8 cellular contexts compared by ENCODE assay signal in the genomic region with DNA sequence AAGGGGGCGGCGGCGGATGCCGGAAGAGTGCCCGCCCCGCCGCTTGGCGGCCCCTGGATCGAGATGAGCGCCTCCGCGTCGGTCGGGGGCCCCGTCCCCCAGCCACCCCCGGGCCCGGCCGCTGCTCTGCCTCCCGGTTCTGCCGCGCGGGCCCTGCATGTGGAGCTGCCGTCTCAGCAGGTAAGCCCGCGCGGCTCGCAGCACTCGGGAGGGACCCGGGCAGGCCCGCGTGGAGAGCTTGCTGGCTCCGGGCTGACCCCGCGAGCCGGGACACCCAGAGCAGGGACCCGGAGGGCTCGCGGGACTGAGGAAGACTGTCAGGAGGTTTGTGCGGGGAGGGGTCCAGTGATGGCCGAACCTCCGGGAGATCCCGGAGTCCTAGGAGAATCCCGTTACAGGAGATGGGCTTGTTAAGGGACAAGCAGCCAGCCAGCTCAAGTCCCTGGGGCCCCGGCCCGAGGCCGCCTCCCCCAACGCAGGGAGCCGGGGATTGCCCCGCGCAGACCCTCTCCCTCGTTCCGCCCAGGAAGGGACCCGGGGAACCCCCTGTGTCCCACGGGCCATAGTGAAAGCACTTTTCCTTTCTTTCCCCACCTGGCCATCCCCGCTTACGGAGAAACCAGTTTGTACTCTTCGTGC. TPM values are rescaled to one million over a fixed set of nuclear protein-coding genes. Genes with fewer than 3 reads are reported as not detected.
A peak's percentile ranks its signal among the peaks of the same experiment; 100 is the strongest.
DNase-seq lines count a peak whose midpoint lies in the region; ATAC-seq, FAIRE-seq and TF ChIP-seq lines count a peak whose summit lies in the region.

No MANE protein-coding gene starts in this region.

- H3K4me3 Mint-ChIP-seq in CD4-positive, alpha-beta T cell = peak overlapping the region; percentile 95
- H3K4me3 Mint-ChIP-seq in activated B cell treated with CpG ODN at 0.5 μM for 24 hours (no peak overlapping the region), endodermal cell (no peak overlapping the region)

- H3K9me3 ChIP-seq in CD4-positive, alpha-beta T cell (ENCODE audit: control insufficient read depth, low read length) = no peaks in the 10 kb centered on the region
- no peaks in the 10 kb centered on the region for H3K9me3 ChIP-seq in endodermal cell (ENCODE audit: control insufficient read depth, low read length)
- H3K9me3 ChIP-seq in muscle layer of duodenum (ENCODE audit: control insufficient read depth in 1 of 2, low read length in 2 of 2) = no peaks in the 10 kb centered on the region
- H3K9me3 ChIP-seq in suprapubic skin = no peaks in the 10 kb centered on the region

- peak in 6 of 10 experiments; percentile 6 to 46 (median 19) for DNase-seq in CD4-positive, alpha-beta T cell
- DNase-seq in HTR-8/SVneo (ENCODE audit: insufficient read length, low spot score) = peak; percentile 47
- DNase-seq in activated B cell treated with CpG ODN at 0.5 μM for 24 hours = peak; percentile 65
- DNase-seq in endodermal cell = peak; percentile 83
- DNase-seq in suprapubic skin (ENCODE audit: low spot score in 2 of 2) = peak in 1 of 2 donors; percentile 71
- DNase-seq in SIG-M5 (lab: John Stamatoyannopoulos, UW) = no peak

- peak overlapping the region; percentile 91 for H3K4me3 ChIP-seq in endodermal cell (ENCODE audit: low read length)
- peak overlapping the region; percentile 81 to 93 for H3K4me3 ChIP-seq in muscle layer of duodenum (ENCODE audit: low read depth in 1 of 2, low read length in 2 of 2)
- peak overlapping the region; percentile 71 for H3K4me3 ChIP-seq in suprapubic skin

- no peaks in the 10 kb centered on the region for H3K27me3 Mint-ChIP-seq in CD4-positive, alpha-beta T cell
- H3K27me3 Mint-ChIP-seq in activated B cell treated with CpG ODN at 0.5 μM for 24 hours = no peaks in the 10 kb centered on the region
- H3K27me3 Mint-ChIP-seq in endodermal cell (ENCODE audit: insufficient read depth) = no peaks in the 10 kb centered on the region

- intact Hi-C loops in CD4-positive, alpha-beta T cell (cut with DNase I, micrococcal nuclease) = loop anchor here in 1 of 2 experiments (10.0 kb wide), 3 partner anchors 1071 to 1641 kb away; a partner anchor contains a TSS
- intact Hi-C loops in activated B cell treated with CpG ODN at 0.5 μM for 24 hours (cut with micrococcal nuclease) = loop anchor here (1.0 to 10.0 kb wide), 4 partner anchors 9 to 629 kb away; a partner anchor contains a TSS

- no peak for ATAC-seq in CD4-positive, alpha-beta T cell (ENCODE audit: poor library complexity)
- ATAC-seq in GM19467 (IDR thresholded peaks at IDR 0.05; ENCODE audit: unreplicated experiment) (peak; percentile 2), activated B cell treated with CpG ODN at 0.5 μM for 24 hours (ENCODE audit: low read depth) (no peak)

- H3K27ac ChIP-seq in CD4-positive, alpha-beta T cell (ENCODE audit: low read depth, low read length) = peak overlapping the region; percentile 78
- H3K27ac ChIP-seq in endodermal cell (ENCODE audit: low read depth, low read length) = no peak overlapping the region
- H3K27ac ChIP-seq in muscle layer of duodenum (ENCODE audit: low read length) = peak overlapping the region; percentile 73
- peak overlapping the region; percentile 92 for H3K27ac ChIP-seq in suprapubic skin

- H3K9me3 Mint-ChIP-seq in CD4-positive, alpha-beta T cell = no peaks in the 10 kb centered on the region
- H3K9me3 Mint-ChIP-seq in activated B cell treated with CpG ODN at 0.5 μM for 24 hours = no peaks in the 10 kb centered on the region
- no peaks in the 10 kb centered on the region for H3K9me3 Mint-ChIP-seq in endodermal cell

- no peaks in the 10 kb centered on the region for H3K27me3 ChIP-seq in CD4-positive, alpha-beta T cell (ENCODE audit: control insufficient read depth, insufficient read depth, low read length)
- H3K27me3 ChIP-seq in endodermal cell (ENCODE audit: control insufficient read depth, insufficient read depth, low read length, poor library complexity, severe bottlenecking) (no peaks in the 10 kb centered on the region), muscle layer of duodenum (ENCODE audit: low read depth, low read length) (no peaks in the 10 kb centered on the region), suprapubic skin (no peaks in the 10 kb centered on the region)

- 0% methylated on average over 20 to 57 of the region's 57 CpGs for WGBS in endodermal cell (ENCODE audit: insufficient coverage in 1 of 2, insufficient read length in 1 of 2), 2 experiments
- WGBS in suprapubic skin = 3% methylated on average over 7 of the region's 57 CpGs

- peak overlapping the region; percentile 92 for H3K27ac Mint-ChIP-seq in CD4-positive, alpha-beta T cell
- peak overlapping the region; percentile 96 for H3K27ac Mint-ChIP-seq in activated B cell treated with CpG ODN at 0.5 μM for 24 hours
- peak overlapping the region; percentile 96 for H3K27ac Mint-ChIP-seq in endodermal cell

- POLR2A ChIA-PET in CD4-positive, alpha-beta T cell (lab: Charles Lee) = interaction anchor here (0.7 to 2.0 kb wide), 3 partner anchors 8 to 11 kb away, joined by 3 to 5 read pairs (median 3); no protein-coding TSS in a partner anchor
- POLR2A ChIA-PET in activated B cell treated with CpG ODN at 0.5 μM for 24 hours (lab: Charles Lee) = interaction anchor here (0.6 to 8.1 kb wide), 9 partner anchors 9 to 125 kb away, joined by 3 to 94 read pairs (median 4); no protein-coding TSS in a partner anchor

- H3K36me3 ChIP-seq in endodermal cell (ENCODE audit: control insufficient read depth, insufficient read depth, low read length) (no peaks in the 10 kb centered on the region), muscle layer of duodenum (ENCODE audit: control insufficient read depth in 1 of 2, insufficient read depth in 2 of 2, low read length in 2 of 2) (no peaks in the 10 kb centered on the region), suprapubic skin (no peaks in the 10 kb centered on the region)

- peaks cover 7% of the 10 kb centered on the region for H3K36me3 Mint-ChIP-seq in CD4-positive, alpha-beta T cell (ENCODE audit: low read depth)
- peaks cover 9% of the 10 kb centered on the region for H3K36me3 Mint-ChIP-seq in activated B cell treated with CpG ODN at 0.5 μM for 24 hours (ENCODE audit: low read depth)
- no peaks in the 10 kb centered on the region for H3K36me3 Mint-ChIP-seq in endodermal cell (ENCODE audit: low read depth)

- no peak for TF ChIP-seq CTCF in CD4-positive, alpha-beta T cell (IDR thresholded peaks at IDR 0.05)
- TF ChIP-seq CTCF in activated B cell treated with CpG ODN at 0.5 μM for 24 hours (IDR thresholded peaks at IDR 0.05) (no peak), endodermal cell (conservative IDR thresholded peaks at IDR 0.05) (no peak), suprapubic skin (IDR thresholded peaks at IDR 0.05) (no peak)

- TF ChIP-seq POLR2A in suprapubic skin (IDR thresholded peaks at IDR 0.05) = peak in 1 of 2 donors; percentile 43

- TF ChIP-seq EP300 in suprapubic skin (IDR thresholded peaks at IDR 0.05) = no peak

- CTCF ChIA-PET in CD4-positive, alpha-beta T cell (lab: Charles Lee) = interaction anchor here (3.2 kb wide), 1 partner anchor 12 kb away, joined by 19 read pairs; no protein-coding TSS in a partner anchor
- CTCF ChIA-PET in activated B cell treated with CpG ODN at 0.5 μM for 24 hours (lab: Charles Lee) = interaction anchor here (2.4 to 4.1 kb wide), 2 partner anchors 52 to 57 kb away, joined by 11 to 23 read pairs; no protein-coding TSS in a partner anchor

- no peak for FAIRE-seq in HTR-8/SVneo (lab: Jason Lieb, UNC)

- peak overlapping the region; percentile 56 for H3K9ac ChIP-seq in endodermal cell (ENCODE audit: extremely low read depth, low read length, poor library complexity, severe bottlenecking)

- H3K4me1 Mint-ChIP-seq in CD4-positive, alpha-beta T cell (ENCODE audit: low read depth) = peaks cover 29% of the 10 kb centered on the region
- peaks cover 53% of the 10 kb centered on the region for H3K4me1 Mint-ChIP-seq in activated B cell treated with CpG ODN at 0.5 μM for 24 hours
- H3K4me1 Mint-ChIP-seq in endodermal cell = peaks cover 28% of the 10 kb centered on the region

- H3K4me1 ChIP-seq in endodermal cell (ENCODE audit: control insufficient read depth, insufficient read depth, low read length) (peaks cover 17% of the 10 kb centered on the region), muscle layer of duodenum (ENCODE audit: control insufficient read depth in 1 of 2, insufficient read depth in 2 of 2, low read length in 2 of 2) (peaks cover 14 to 16% of the 10 kb centered on the region in 2 donors), suprapubic skin (peaks cover 39% of the 10 kb centered on the region)

RNA-seq across cellular contexts. Expression of a gene that starts 0.5 kb away (rescaled TPM):
- 10 to 100 TPM; 16.5 to 19.5 TPM for total RNA-seq in CD4-positive, alpha-beta T cell
- total RNA-seq in activated B cell treated with CpG ODN at 0.5 μM for 24 hours (86.8 and 103 TPM in 2 replicates), endodermal cell (10 to 100 TPM; 19.7 to 34.9 TPM), suprapubic skin (10 to 100 TPM; 17.5 to 30.0 (median 22.1) TPM)
- polyA plus RNA-seq in endodermal cell (2013, experiment 1 of 2) = 18.4 TPM
- 16.8 TPM for polyA plus RNA-seq in endodermal cell (2013, experiment 2 of 2)

RNA-seq across cellular contexts. Expression of a gene that starts 46.9 kb away (rescaled TPM):
- total RNA-seq in CD4-positive, alpha-beta T cell = under 1 TPM; 0.19 to 0.25 TPM
- 6.9 and 7.9 TPM in 2 replicates for total RNA-seq in activated B cell treated with CpG ODN at 0.5 μM for 24 hours
- 10 to 100 TPM in 1 of 2 donors, 1 to 10 TPM in 1; 6.0 to 14.2 TPM for total RNA-seq in endodermal cell
- polyA plus RNA-seq in endodermal cell (2013, experiment 1 of 2) = 2.0 TPM
- 1.8 TPM for polyA plus RNA-seq in endodermal cell (2013, experiment 2 of 2)
- 100 to 1,000 TPM in 3 of 4 donors, 10 to 100 TPM in 1; 69.8 to 338 (median 184) TPM for total RNA-seq in suprapubic skin
